ENCODE assay signal across 8 cellular contexts in the genomic region with DNA sequence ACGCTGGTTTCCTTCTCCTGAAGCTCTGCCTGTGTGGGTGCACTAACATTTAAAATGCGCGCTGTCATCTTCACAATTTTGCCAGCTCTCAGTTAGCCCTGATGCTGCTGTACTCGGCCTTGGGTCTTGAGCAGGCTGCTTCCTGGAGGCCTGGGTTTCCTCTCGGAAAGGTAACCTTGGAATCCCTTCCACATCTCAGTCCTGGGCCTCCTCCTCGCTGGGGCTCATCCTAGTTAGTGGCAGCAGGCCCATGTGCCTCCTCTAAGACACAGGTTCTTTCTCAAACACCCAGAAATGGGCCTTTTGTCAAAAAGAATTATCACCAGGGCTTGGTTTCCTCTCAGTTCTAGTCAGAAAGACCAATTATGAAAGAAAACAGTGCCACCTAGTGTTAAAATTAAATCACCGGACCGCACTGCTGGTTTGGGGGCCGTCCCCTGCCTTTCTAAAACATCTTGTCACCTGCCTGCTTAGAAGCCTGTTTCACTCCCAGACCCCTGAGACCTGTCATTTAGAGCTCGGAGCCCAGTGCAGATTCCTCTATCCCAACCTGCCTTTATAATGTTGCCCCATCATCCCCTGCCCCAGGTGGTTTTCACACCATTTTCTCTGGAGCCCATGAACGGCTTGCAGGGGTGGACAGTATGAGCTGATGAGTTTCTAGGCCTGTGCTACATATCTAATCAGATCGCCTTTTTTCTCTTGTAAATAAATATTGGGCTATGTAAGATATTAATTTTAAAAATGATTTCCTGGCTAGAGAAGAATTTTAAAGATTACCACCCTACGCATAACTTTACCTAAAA. TPM values are rescaled to one million over a fixed set of nuclear protein-coding genes. Genes with fewer than 3 reads are reported as not detected.
A peak's percentile ranks its signal among the peaks of the same experiment; 100 is the strongest.
DNase-seq lines count a peak whose midpoint lies in the region; ATAC-seq and TF ChIP-seq lines count a peak whose summit lies in the region.

No MANE protein-coding gene starts in this region.

- CTCF ChIA-PET in AG04449 (lab: Yijun Ruan, JAX), result interaction anchor here (0.7 to 11.1 kb wide), 54 partner anchors 8 to 529 kb away, joined by 3 to 225 read pairs (median 5); no protein-coding TSS in a partner anchor

- no peak for TF ChIP-seq EP300 in upper lobe of left lung (IDR thresholded peaks at IDR 0.05)

- in situ Hi-C loops in GM13976 (cut with MboI; ENCODE audit: low sequenced_read_pairs, unreplicated experiment), result loop anchor here (5.0 kb wide), 1 partner anchor 169 kb away; no protein-coding TSS in a partner anchor

- POLR2A ChIA-PET in AG04449 (lab: Yijun Ruan, JAX), result no interaction called here

- no peaks in the 10 kb centered on the region for H3K27me3 Mint-ChIP-seq in activated T-cell treated with anti-CD3 and anti-CD28 coated beads, Interleukin-2, amount 50 U/mL, for 24 hours
- no peaks in the 10 kb centered on the region for H3K27me3 Mint-ChIP-seq in nephron (ENCODE audit: low read depth)

- peaks cover 99% of the 10 kb centered on the region for H3K36me3 Mint-ChIP-seq in activated T-cell treated with anti-CD3 and anti-CD28 coated beads, Interleukin-2, amount 50 U/mL, for 24 hours (ENCODE audit: low read depth)
- H3K36me3 Mint-ChIP-seq in nephron (ENCODE audit: low read depth), result peaks cover 38% of the 10 kb centered on the region

- 51 to 59% methylated on average over 13 of the region's 13 CpGs for WGBS in upper lobe of left lung, 2 donors

- peaks cover 1% of the 10 kb centered on the region for H3K4me1 Mint-ChIP-seq in activated T-cell treated with anti-CD3 and anti-CD28 coated beads, Interleukin-2, amount 50 U/mL, for 24 hours (ENCODE audit: low read depth)
- H3K4me1 Mint-ChIP-seq in nephron, result peaks cover 29% of the 10 kb centered on the region

- DNase-seq in AG04449 (ENCODE audit: low read depth, low spot score), result no peak
- DNase-seq in GM13976 (ENCODE audit: low spot score), result peak; percentile 80
- DNase-seq in NOMO-1 treated with DMSO at 0.1 percent for 48 hours (lab: John Stamatoyannopoulos, UW; ENCODE audit: unreplicated experiment), result peak; percentile 73
- DNase-seq in activated T-cell treated with anti-CD3 and anti-CD28 coated beads, Interleukin-2, amount 50 U/mL, for 24 hours, result peak; percentile 47
- DNase-seq in fibroblast of gingiva (ENCODE audit: low read depth), result peak; percentile 57
- DNase-seq in upper lobe of left lung, result no peak

- peak overlapping the region in 3 of 4 donors; percentile 48 to 79 (median 77) for H3K27ac ChIP-seq in upper lobe of left lung

- H3K36me3 ChIP-seq in upper lobe of left lung, result peaks cover 5 to 26% (median 19%) of the 10 kb centered on the region in 4 donors

- H3K27ac Mint-ChIP-seq in activated T-cell treated with anti-CD3 and anti-CD28 coated beads, Interleukin-2, amount 50 U/mL, for 24 hours, result no peak overlapping the region
- H3K27ac Mint-ChIP-seq in nephron, result peak overlapping the region in 2 of 3 experiments; percentile 87 to 93

- peaks cover 5 to 31% (median 24%) of the 10 kb centered on the region in 4 donors for H3K4me1 ChIP-seq in upper lobe of left lung

- H3K27me3 ChIP-seq in upper lobe of left lung, result no peaks in the 10 kb centered on the region

- no peak for TF ChIP-seq POLR2A in upper lobe of left lung (IDR thresholded peaks at IDR 0.05)

- H3K9me3 Mint-ChIP-seq in activated T-cell treated with anti-CD3 and anti-CD28 coated beads, Interleukin-2, amount 50 U/mL, for 24 hours, result no peaks in the 10 kb centered on the region
- no peaks in the 10 kb centered on the region for H3K9me3 Mint-ChIP-seq in nephron

- ATAC-seq in HG03442 (IDR thresholded peaks at IDR 0.05; ENCODE audit: unreplicated experiment) (peak; percentile 69), upper lobe of left lung (ENCODE audit: low FRiP score in 2 of 2) (peak in 1 of 2 donors; percentile 79)

- peak; percentile 49 for TF ChIP-seq CTCF in AG04449 (IDR thresholded peaks at IDR 0.05; ENCODE audit: insufficient read depth, low read length, missing control alignments)
- TF ChIP-seq CTCF in GM13976 (IDR thresholded peaks at IDR 0.05; ENCODE audit: borderline replicate concordance, control extremely low read depth, extremely low read depth, insufficient read depth, missing control alignments), result peak; percentile 55
- peak; percentile 65 to 74 (median 69) for TF ChIP-seq CTCF in nephron (IDR thresholded peaks at IDR 0.05; ENCODE audit: unreplicated experiment in 3 of 3)
- TF ChIP-seq CTCF in upper lobe of left lung (IDR thresholded peaks at IDR 0.05), result peak; percentile 51 to 75 (median 68)

- H3K4me3 Mint-ChIP-seq in activated T-cell treated with anti-CD3 and anti-CD28 coated beads, Interleukin-2, amount 50 U/mL, for 24 hours, result no peak overlapping the region
- peak overlapping the region in 1 of 3 experiments; percentile 24 for H3K4me3 Mint-ChIP-seq in nephron

- H3K4me3 ChIP-seq in AG04449 (ENCODE audit: low read depth, low read length), result no peak overlapping the region
- no peak overlapping the region for H3K4me3 ChIP-seq in upper lobe of left lung

- no peaks in the 10 kb centered on the region for H3K9me3 ChIP-seq in upper lobe of left lung

RNA-seq across cellular contexts. Expression of a gene that starts 42.4 kb away (rescaled TPM):
- 10 to 100 TPM; 29.0 to 98.8 (median 39.7) TPM for total RNA-seq in upper lobe of left lung

Comparison
In these comparisons a context has a peak if more than half of its experiments do, and no peak if none do; other contexts are left out.
1. DNase-seq: peak in GM13976 (single experiment), NOMO-1 treated with DMSO at 0.1 percent for 48 hours (single experiment), activated T-cell treated with anti-CD3 and anti-CD28 coated beads, Interleukin-2, amount 50 U/mL, for 24 hours (single experiment) and fibroblast of gingiva (single experiment); none in AG04449 (single experiment) and upper lobe of left lung (0 of 2).
2. Peak in every context shown above with its lines, with median percentiles within 50 percentile points of each other: CTCF ChIP-seq.